Comparison of ENCODE assay signal across 28 cellular contexts in the genomic region with DNA sequence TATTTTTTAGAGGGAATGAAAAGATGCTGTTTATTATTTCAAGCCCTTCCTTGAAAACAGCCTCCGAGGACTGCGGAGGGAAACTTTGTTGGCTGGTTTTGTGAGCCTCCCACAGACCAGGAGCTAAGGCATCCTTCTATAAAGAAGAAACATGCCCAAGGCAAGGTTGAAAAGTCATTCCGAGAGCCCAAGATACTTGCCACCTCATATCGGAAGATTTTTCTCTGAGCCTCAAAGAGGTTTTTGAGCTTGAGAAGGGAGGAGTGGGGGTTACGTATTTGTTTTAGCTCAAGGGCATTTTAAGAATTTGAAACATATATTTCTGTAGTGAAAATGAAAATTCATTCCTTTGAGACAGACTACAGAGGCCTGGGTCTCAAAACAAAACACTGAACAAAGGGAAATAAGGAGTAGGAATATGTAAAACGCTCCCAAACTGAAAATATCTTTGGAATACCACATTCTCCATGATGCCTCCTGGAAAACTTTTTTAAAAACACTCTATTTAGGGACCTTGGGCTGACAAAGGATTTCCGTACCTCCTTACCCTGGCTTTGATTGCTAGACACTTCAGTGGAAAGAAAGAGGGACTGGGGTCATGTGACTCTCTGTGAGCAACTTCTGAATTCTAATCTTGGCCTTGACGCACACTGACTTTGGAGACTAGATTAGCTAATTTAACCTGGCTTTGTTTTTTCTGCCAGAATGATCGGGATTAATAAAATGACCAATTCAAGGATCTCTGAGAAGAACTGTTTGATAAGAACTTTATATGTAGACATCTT.
DNase-seq lines count a peak whose midpoint lies in the region; ATAC-seq and TF ChIP-seq lines count a peak whose summit lies in the region.
"Had no signal": no experiment of that assay in that cellular context is flagged by ENCODE, and none has a peak within 500 bp of the region (broad histone marks: within the 10 kb centered on the region; RNA-seq: fewer than 3 reads in every experiment).

No MANE protein-coding gene starts in this region.

- H3K9ac ChIP-seq in MM.1S (ENCODE audit: low read length), result no peak overlapping the region
- H3K9ac ChIP-seq: neural progenitor cell had no signal

- H3K79me2 ChIP-seq in MM.1S (ENCODE audit: low read length), result no peaks in the 10 kb centered on the region

- H3K4me2 ChIP-seq in MM.1S (ENCODE audit: low read depth, low read length), result no peak overlapping the region
- H3K4me2 ChIP-seq: neural progenitor cell, smooth muscle cell had no signal

- H3K9me3 Mint-ChIP-seq in progenitor cell of endocrine pancreas (ENCODE audit: low read depth), result no peaks in the 10 kb centered on the region
- H3K9me3 Mint-ChIP-seq: activated naive CD8-positive, alpha-beta T cell treated with anti-CD3 and anti-CD28 coated beads, Interleukin-2, amount 10 ng/mL, durations not matched to agents 7 days and 5 days; CD8-positive, alpha-beta T cell; memory B cell; neural progenitor cell; stimulated activated naive CD8-positive, alpha-beta T cell treated with anti-CD3 and anti-CD28 coated beads, Interleukin-15, amount 100 ng/mL, for 72 hours had no signal

- DNase-seq in MM.1S (no peak), brain microvascular endothelial cell (peak; percentile 22), progenitor cell of endocrine pancreas (ENCODE audit: low spot score, unreplicated experiment) (no peak), C1 segment of cervical spinal cord (lab: John Stamatoyannopoulos, UW) (no peak)
- no peak for DNase-seq in stimulated activated CD4-positive, alpha-beta T cell treated with anti-CD3 and anti-CD28 coated beads, Interleukin-15, amount 100 ng/mL, for 24 hours
- DNase-seq: ACHN; activated CD4-positive, alpha-beta T cell treated with anti-CD3 and anti-CD28 coated beads, Interleukin-2, amount 50 U/mL, for 1 hour; activated effector memory CD4-positive, alpha-beta T cell treated with anti-CD3 and anti-CD28 coated beads, Interleukin-2, amount 50 U/mL, for 16 hours; activated naive CD8-positive, alpha-beta T cell treated with anti-CD3 and anti-CD28 coated beads, Interleukin-2, amount 10 ng/mL, durations not matched to agents 7 days and 5 days; activated T-cell treated with anti-CD3 and anti-CD28 coated beads, Interleukin-2, amount 50 U/mL, for 1 hour; CD8-positive, alpha-beta T cell; effector memory CD4-positive, alpha-beta T cell; NCI-H1048; NCI-H1694; NCI-H82; RPMI8226; stimulated activated CD4-positive, alpha-beta T cell treated with anti-CD3 and anti-CD28 coated beads, Interleukin-2, amount 100 ng/mL, for 24 hours; stimulated activated naive CD8-positive, alpha-beta T cell treated with anti-CD3 and anti-CD28 coated beads, Interleukin-15, amount 100 ng/mL, for 72 hours; thyroid gland had no signal

- H3K4me1 ChIP-seq in MM.1S (ENCODE audit: low read length), result no peaks in the 10 kb centered on the region
- H3K4me1 ChIP-seq: neural progenitor cell, right atrium auricular region had no signal

- peak overlapping the region; percentile 7 for H3K27ac Mint-ChIP-seq in progenitor cell of endocrine pancreas
- H3K27ac Mint-ChIP-seq: activated naive CD8-positive, alpha-beta T cell treated with anti-CD3 and anti-CD28 coated beads, Interleukin-2, amount 10 ng/mL, durations not matched to agents 7 days and 5 days; B cell; CD8-positive, alpha-beta T cell; memory B cell; neural progenitor cell; stimulated activated naive CD8-positive, alpha-beta T cell treated with anti-CD3 and anti-CD28 coated beads, Interleukin-15, amount 100 ng/mL, for 72 hours had no signal

- no peaks in the 10 kb centered on the region for H4K20me1 ChIP-seq in MM.1S (ENCODE audit: insufficient read depth, low read length)

- H3K27ac ChIP-seq in MM.1S (ENCODE audit: low read length), result no peak overlapping the region
- H3K27ac ChIP-seq in brain microvascular endothelial cell, result peak overlapping the region; percentile 10
- H3K27ac ChIP-seq: coronary artery, neural progenitor cell, right atrium auricular region, SJSA1, thyroid gland had no signal

- in situ Hi-C loops in brain microvascular endothelial cell (cut with HindIII; ENCODE audit: low pct_ligation_motif_present, low sequenced_read_pairs), result no loop called here

- H3K4me1 Mint-ChIP-seq in progenitor cell of endocrine pancreas (ENCODE audit: low read depth), result no peaks in the 10 kb centered on the region
- H3K4me1 Mint-ChIP-seq: B cell; memory B cell; neural progenitor cell; stimulated activated naive CD8-positive, alpha-beta T cell treated with anti-CD3 and anti-CD28 coated beads, Interleukin-15, amount 100 ng/mL, for 72 hours had no signal

- TF ChIP-seq CTCF in MM.1S (IDR thresholded peaks at IDR 0.05; ENCODE audit: low read length) (no peak), brain microvascular endothelial cell (IDR thresholded peaks at IDR 0.05; ENCODE audit: low read depth, low read length, missing control alignments) (no peak), progenitor cell of endocrine pancreas (IDR thresholded peaks at IDR 0.05; ENCODE audit: unreplicated experiment) (no peak)

- H3K9me3 ChIP-seq in MM.1S (replicated peaks; ENCODE audit: insufficient read depth, low read length), result no peaks in the 10 kb centered on the region
- H3K9me3 ChIP-seq: right atrium auricular region, SJSA1, thyroid gland had no signal

- H3K27me3 ChIP-seq in MM.1S (replicated peaks; ENCODE audit: insufficient read depth, low read length) (no peaks in the 10 kb centered on the region), brain microvascular endothelial cell (replicated peaks) (no peaks in the 10 kb centered on the region)
- H3K27me3 ChIP-seq: neural progenitor cell, right atrium auricular region, SJSA1, thyroid gland had no signal

- H3F3A ChIP-seq in MM.1S (ENCODE audit: insufficient read depth, low read length), result no peaks in the 10 kb centered on the region

- no peaks in the 10 kb centered on the region for H3K27me3 Mint-ChIP-seq in progenitor cell of endocrine pancreas
- H3K27me3 Mint-ChIP-seq: B cell; memory B cell; stimulated activated naive CD8-positive, alpha-beta T cell treated with anti-CD3 and anti-CD28 coated beads, Interleukin-15, amount 100 ng/mL, for 72 hours had no signal

- H2AFZ ChIP-seq in MM.1S (ENCODE audit: low read length), result peak overlapping the region; percentile 37; the same call in 1 of the 2 replicates
- H2AFZ ChIP-seq: neural progenitor cell had no signal

- ATAC-seq in GM19035 (IDR thresholded peaks at IDR 0.05; ENCODE audit: unreplicated experiment) (peak; percentile 65), GM18511 (IDR thresholded peaks at IDR 0.05; ENCODE audit: unreplicated experiment) (no peak)
- ATAC-seq: CD8-positive, alpha-beta T cell; stimulated activated naive CD8-positive, alpha-beta T cell treated with anti-CD3 and anti-CD28 coated beads, Interleukin-15, amount 100 ng/mL, for 72 hours had no signal

- H3K36me3 Mint-ChIP-seq in progenitor cell of endocrine pancreas (ENCODE audit: insufficient read depth), result peaks cover 3% of the 10 kb centered on the region
- H3K36me3 Mint-ChIP-seq: activated naive CD8-positive, alpha-beta T cell treated with anti-CD3 and anti-CD28 coated beads, Interleukin-2, amount 10 ng/mL, durations not matched to agents 7 days and 5 days; CD8-positive, alpha-beta T cell; memory B cell had no signal

- H3K36me3 ChIP-seq in MM.1S (replicated peaks; ENCODE audit: insufficient read depth, low read length), result no peaks in the 10 kb centered on the region
- no peaks in the 10 kb centered on the region for H3K36me3 ChIP-seq in brain microvascular endothelial cell (replicated peaks)
- H3K36me3 ChIP-seq: neural progenitor cell, right atrium auricular region, thyroid gland had no signal

- H3K4me3 ChIP-seq in MM.1S (ENCODE audit: low read length), result no peak overlapping the region
- H3K4me3 ChIP-seq in brain microvascular endothelial cell (ENCODE audit: low read depth, low read length), result no peak overlapping the region
- H3K4me3 ChIP-seq: coronary artery, neural progenitor cell, right atrium auricular region, SJSA1, smooth muscle cell, thyroid gland had no signal

- H3K9me2 ChIP-seq in MM.1S (replicated peaks; ENCODE audit: insufficient read depth, low read length), result no peaks in the 10 kb centered on the region

- H3K4me3 Mint-ChIP-seq in progenitor cell of endocrine pancreas (ENCODE audit: low read depth), result no peak overlapping the region
- H3K4me3 Mint-ChIP-seq: activated naive CD8-positive, alpha-beta T cell treated with anti-CD3 and anti-CD28 coated beads, Interleukin-2, amount 10 ng/mL, durations not matched to agents 7 days and 5 days; B cell; CD8-positive, alpha-beta T cell; memory B cell; neural progenitor cell; stimulated activated naive CD8-positive, alpha-beta T cell treated with anti-CD3 and anti-CD28 coated beads, Interleukin-15, amount 100 ng/mL, for 72 hours had no signal
